Comparison of ENCODE assay signal across 20 cellular contexts in the genomic region with DNA sequence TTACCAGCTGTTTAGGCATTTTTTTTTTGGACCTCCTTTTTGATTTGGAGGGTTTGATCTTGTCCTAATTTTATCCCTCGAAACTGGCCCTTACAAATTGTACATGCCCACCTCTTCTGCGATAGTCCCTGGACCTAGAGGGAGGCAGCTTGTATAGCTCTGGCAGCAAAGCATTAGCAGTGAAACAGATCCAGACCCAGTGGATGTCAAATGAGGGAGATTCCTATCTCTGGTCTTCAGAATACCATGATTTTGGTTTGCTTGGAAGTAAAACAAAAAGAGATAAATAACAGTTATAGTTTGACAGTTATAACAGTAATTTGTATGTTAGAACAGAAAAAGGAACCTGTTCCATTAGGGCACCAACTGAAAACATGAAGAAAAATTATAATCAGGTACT.
DNase-seq lines count a peak whose midpoint lies in the region; TF ChIP-seq lines count a peak whose summit lies in the region.
"Had no signal": no experiment of that assay in that cellular context is flagged by ENCODE, and none has a peak within 500 bp of the region (broad histone marks: within the 10 kb centered on the region; RNA-seq: fewer than 3 reads in every experiment).

No MANE protein-coding gene starts in this region.

- no peak overlapping the region for H3K9ac ChIP-seq in H9 (ENCODE audit: extremely low read depth, insufficient read length, low read length)

- H4K20me1 ChIP-seq in H9 (ENCODE audit: control insufficient read depth, insufficient read depth, insufficient read length) = no peaks in the 10 kb centered on the region

- H3K4me1 ChIP-seq in BE2C = no peaks in the 10 kb centered on the region
- H3K4me1 ChIP-seq in H9 (ENCODE audit: insufficient read depth, low read length) = no peaks in the 10 kb centered on the region
- H3K4me1 ChIP-seq: A549, HAP-1 had no signal

- H3K23ac ChIP-seq in H9 (ENCODE audit: insufficient read length, low read depth, low read length) = no peak overlapping the region

- no peaks in the 10 kb centered on the region for H3K23me2 ChIP-seq in H9 (ENCODE audit: insufficient read length, low read depth, low read length, poor library complexity, severe bottlenecking)

- H4K8ac ChIP-seq in H9 (replicated peaks; ENCODE audit: insufficient read length, low read depth, low read length) = no peak overlapping the region

- no peak overlapping the region for H2BK5ac ChIP-seq in H9 (ENCODE audit: insufficient read length, low read length)

- H2BK15ac ChIP-seq in H9 (ENCODE audit: low read depth, low read length) = no peak overlapping the region

- H3K79me1 ChIP-seq in H9 (ENCODE audit: insufficient read depth, low read depth, low read length, poor library complexity, severe bottlenecking) = no peaks in the 10 kb centered on the region

- no peak overlapping the region for H2BK12ac ChIP-seq in H9 (ENCODE audit: insufficient read length, low read depth, low read length)

- no peaks in the 10 kb centered on the region for H3K79me2 ChIP-seq in H9 (ENCODE audit: insufficient read depth, low read length)

- H3K27ac ChIP-seq in H9 (ENCODE audit: insufficient read length, low read depth, low read length) = no peak overlapping the region
- H3K27ac ChIP-seq: A549 had no signal

- TF ChIP-seq CTCF in BE2C (IDR thresholded peaks at IDR 0.05; ENCODE audit: low read depth, low read length) (no peak), H9 (conservative IDR thresholded peaks at IDR 0.05) (no peak), mesothelial cell of epicardium (IDR thresholded peaks at IDR 0.05; ENCODE audit: unreplicated experiment) (no peak)

- H3K27me3 Mint-ChIP-seq in H9 (ENCODE audit: low read depth) (no peaks in the 10 kb centered on the region; the same call in 1 of the 2 replicates), mesothelial cell of epicardium (ENCODE audit: low read depth) (no peaks in the 10 kb centered on the region)

- no peak overlapping the region for H3K56ac ChIP-seq in H9 (ENCODE audit: insufficient read length, low read depth, low read length)

- no peaks in the 10 kb centered on the region for H3K36me3 ChIP-seq in BE2C
- H3K36me3 ChIP-seq: HAP-1 had no signal

- H3K27me3 ChIP-seq in BE2C (no peaks in the 10 kb centered on the region), H9 (ENCODE audit: insufficient read depth, low read length) (no peaks in the 10 kb centered on the region)

- no peak overlapping the region for H4K91ac ChIP-seq in H9 (ENCODE audit: insufficient read length, low read depth, low read length)

- H3K4me1 Mint-ChIP-seq in H9 (peaks cover 28 to 47% of the 10 kb centered on the region in 2 experiments), mesothelial cell of epicardium (peaks cover 2% of the 10 kb centered on the region)
- H3K4me1 Mint-ChIP-seq: CD4-positive, alpha-beta memory T cell had no signal

- H3K4ac ChIP-seq in H9 (ENCODE audit: low read depth, low read length) = no peak overlapping the region

- WGBS in H9 (ENCODE audit: extremely low coverage, insufficient read length, low lambda C conversion rate) = no CpG with 5 or more reads among the region's 2 CpGs

- H3K14ac ChIP-seq in H9 (ENCODE audit: insufficient read depth, low read length) = no peak overlapping the region

- H3K36me3 Mint-ChIP-seq in H9 (ENCODE audit: insufficient read depth in 1 of 3, low read depth in 3 of 3) = no peaks in the 10 kb centered on the region
- no peaks in the 10 kb centered on the region for H3K36me3 Mint-ChIP-seq in mesothelial cell of epicardium
- H3K36me3 Mint-ChIP-seq: CD4-positive, alpha-beta memory T cell had no signal

- no peak overlapping the region for H2BK20ac ChIP-seq in H9 (ENCODE audit: low read depth, low read length, poor library complexity, severe bottlenecking)

- H3K18ac ChIP-seq in H9 (ENCODE audit: insufficient read length, low read depth, low read length) = no peak overlapping the region

- H3K9me3 ChIP-seq in BE2C (no peaks in the 10 kb centered on the region), H9 (ENCODE audit: control insufficient read depth, low read depth, low read length) (no peaks in the 10 kb centered on the region)
- H3K9me3 ChIP-seq: A549, HAP-1 had no signal

- no peak overlapping the region for H3K4me3 ChIP-seq in BE2C (ENCODE audit: low read depth, low read length)
- H3K4me3 ChIP-seq: A549, HAP-1 had no signal

- no peak overlapping the region for H3K4me2 ChIP-seq in H9 (ENCODE audit: insufficient read depth, insufficient read length, low read length)
- H3K4me2 ChIP-seq: A549 had no signal

- H3K9me3 Mint-ChIP-seq in H9 (no peaks in the 10 kb centered on the region; a peak in 2 of 5 replicates), mesothelial cell of epicardium (no peaks in the 10 kb centered on the region)
- H3K9me3 Mint-ChIP-seq: CD4-positive, alpha-beta memory T cell had no signal

- H2AFZ ChIP-seq in H9 (ENCODE audit: low read length) = no peak overlapping the region

- no peak overlapping the region for H2BK120ac ChIP-seq in H9 (ENCODE audit: low read depth, low read length, poor library complexity, severe bottlenecking)

- H3T11ph ChIP-seq in H9 (ENCODE audit: low read length) = peak overlapping the region; percentile 53

- DNase-seq in BE2C (peak; percentile 47), H9 (no peak), SK-N-DZ (ENCODE audit: low spot score) (peak; percentile 33), islet precursor cell (peak; percentile 20), mesothelial cell of epicardium (ENCODE audit: low spot score in 2 of 2, unreplicated experiment in 2 of 2) (no peak), NCI-H748 (lab: John Stamatoyannopoulos, UW; ENCODE audit: unreplicated experiment) (no peak), NCI-H2107 treated with DMSO at 0.1 percent for 48 hours (lab: John Stamatoyannopoulos, UW; ENCODE audit: unreplicated experiment) (no peak)
- DNase-seq: 8988T; ACHN; AML-193; C1 segment of cervical spinal cord; Calu3; CD4-positive, alpha-beta memory T cell; COR-L47; DMS53; DMS79 treated with DMSO at 0.1 percent for 48 hours; GF-D8; HFFc6 had no signal

- H3K27ac Mint-ChIP-seq in H9 (no peak overlapping the region), mesothelial cell of epicardium (no peak overlapping the region)
- H3K27ac Mint-ChIP-seq: CD4-positive, alpha-beta memory T cell; HFFc6 had no signal

- H2AK5ac ChIP-seq in H9 (ENCODE audit: insufficient read length, low read length) = no peak overlapping the region

- H3K4me3 Mint-ChIP-seq in H9 (no peak overlapping the region), mesothelial cell of epicardium (no peak overlapping the region)
- H3K4me3 Mint-ChIP-seq: CD4-positive, alpha-beta memory T cell; HFFc6 had no signal

- no peak overlapping the region for H4K5ac ChIP-seq in H9 (ENCODE audit: insufficient read length, low read depth, low read length)

Comparison
In these comparisons a context has a peak if more than half of its experiments do, and no peak if none do; other contexts are left out.
1. DNase-seq: peak in BE2C (single experiment), SK-N-DZ (single experiment) and islet precursor cell (single experiment); none in H9 (single experiment), mesothelial cell of epicardium (0 of 2), NCI-H748 (single experiment) and NCI-H2107 treated with DMSO at 0.1 percent for 48 hours (single experiment).